ENCODE assay signal across 3 cellular contexts in genomic region chr7:56098187-56099008, GRCh38.
TF ChIP-seq lines count a peak whose summit lies in the region.

No MANE protein-coding gene starts in this region.

TF ChIP-seq in HEK293, 187 proteins besides CTCF, POLR2A, EP300 and RAD21:
- peak; percentile 54; the same call in 1 of the 2 replicates for TF ChIP-seq ZNF121 (tag by site-specific recombination; IDR thresholded peaks at IDR 0.05)
TF ChIP-seq in HEK293: peak in this region for 1; not testable (repeated sequence) for 186.

TF ChIP-seq in PFSK-1, 5 proteins besides CTCF, POLR2A, EP300 and RAD21:
- TF ChIP-seq POLR2AphosphoS5 (IDR thresholded peaks at IDR 0.05; ENCODE audit: low read depth, low read length): 0 out of 2 replicates have a peak, but pooled peaks have one; percentile 24
TF ChIP-seq in PFSK-1: peak in this region for 1; not testable (repeated sequence) for 4.

TF ChIP-seq in GM12878, 131 proteins besides CTCF, POLR2A, EP300 and RAD21:
- 0 out of 2 replicates have a peak, but pooled peaks have one; percentile 24 for TF ChIP-seq POLR2AphosphoS5 (IDR thresholded peaks at IDR 0.05; ENCODE audit: low read length)
